In genomic region chr18:13813271-13813849, GRCh38 we compare ENCODE assay signal across 8 cellular contexts. TPM values are rescaled to one million over a fixed set of nuclear protein-coding genes. Genes with fewer than 3 reads are reported as not detected.
DNase-seq lines count a peak whose midpoint lies in the region; ATAC-seq lines count a peak whose summit lies in the region.

No MANE protein-coding gene starts in this region.

- H3K36me3 Mint-ChIP-seq in activated naive CD8-positive, alpha-beta T cell treated with anti-CD3 and anti-CD28 coated beads, Interleukin-2, amount 50 U/mL, for 24 hours (ENCODE audit: low read depth), result no peaks in the 10 kb centered on the region

- DNase-seq in DMS53 (lab: John Stamatoyannopoulos, UW) (peak; percentile 83), LHCN-M2 (ENCODE audit: low read depth) (peak; percentile 51), SKM-1 treated with dmso at 0.1 percent for 144 hours (lab: John Stamatoyannopoulos, UW; ENCODE audit: unreplicated experiment) (peak; percentile 50), left cardiac atrium (peak; percentile 44), renal cortical epithelial cell (ENCODE audit: low read depth) (peak; percentile 64), GM19240 (ENCODE audit: insufficient read length, low spot score) (no peak)
- peak; percentile 64 for DNase-seq in activated naive CD8-positive, alpha-beta T cell treated with anti-CD3 and anti-CD28 coated beads, Interleukin-2, amount 50 U/mL, for 24 hours

- no peak overlapping the region for H3K27ac Mint-ChIP-seq in activated naive CD8-positive, alpha-beta T cell treated with anti-CD3 and anti-CD28 coated beads, Interleukin-2, amount 50 U/mL, for 24 hours

- intact Hi-C loops in left cardiac atrium (cut with DNase I), result no loop called here

- H3K27me3 Mint-ChIP-seq in activated naive CD8-positive, alpha-beta T cell treated with anti-CD3 and anti-CD28 coated beads, Interleukin-2, amount 50 U/mL, for 24 hours, result no peaks in the 10 kb centered on the region

- H3K4me3 Mint-ChIP-seq in activated naive CD8-positive, alpha-beta T cell treated with anti-CD3 and anti-CD28 coated beads, Interleukin-2, amount 50 U/mL, for 24 hours, result no peak overlapping the region

- H3K9me3 Mint-ChIP-seq in activated naive CD8-positive, alpha-beta T cell treated with anti-CD3 and anti-CD28 coated beads, Interleukin-2, amount 50 U/mL, for 24 hours, result no peaks in the 10 kb centered on the region

- no peaks in the 10 kb centered on the region for H3K4me1 Mint-ChIP-seq in activated naive CD8-positive, alpha-beta T cell treated with anti-CD3 and anti-CD28 coated beads, Interleukin-2, amount 50 U/mL, for 24 hours

- ATAC-seq in GM21529 (IDR thresholded peaks at IDR 0.05; ENCODE audit: unreplicated experiment) (peak; percentile 87), left cardiac atrium (peak; percentile 83 to 87)
- peak; percentile 71 for ATAC-seq in activated naive CD8-positive, alpha-beta T cell treated with anti-CD3 and anti-CD28 coated beads, Interleukin-2, amount 50 U/mL, for 24 hours

RNA-seq across cellular contexts. Expression of gene MC5R, which starts 10.6 kb away (rescaled TPM):
- not detected in 2 replicates for total RNA-seq in LHCN-M2 (2014; rRNA removed)
- polyA plus RNA-seq in LHCN-M2 (2012), result 0.06 TPM
- total RNA-seq in left cardiac atrium, result not detected
- not detected in 2 replicates for total RNA-seq in renal cortical epithelial cell
